Comparison of ENCODE assay signal across 2 cellular contexts in genomic region chr19:5314012-5314906, GRCh38.
TF ChIP-seq lines count a peak whose summit lies in the region.

No MANE protein-coding gene starts in this region.

TF ChIP-seq in HEK293, 187 proteins besides CTCF, POLR2A, EP300 and RAD21:
- peak; percentile 50; the same call in 1 of the 2 replicates for TF ChIP-seq ZNF121 (tag by site-specific recombination; IDR thresholded peaks at IDR 0.05)
- no peak for TF ChIP-seq KLF17 (tag by site-specific recombination; IDR thresholded peaks at IDR 0.05)

TF ChIP-seq in HepG2, 621 proteins besides CTCF, POLR2A, EP300 and RAD21 (continued from another document):
- TF ChIP-seq FOSL2 (CRISPR knock-in tag; IDR thresholded peaks at IDR 0.05) (peak; percentile 85), RXRA (CRISPR knock-in tag; IDR thresholded peaks at IDR 0.05) (peak; percentile 23; the same call in 1 of the 2 replicates), KDM1A (CRISPR knock-in tag; IDR thresholded peaks at IDR 0.05) (0 out of 2 replicates have a peak, but pooled peaks have one; percentile 21), NR2F1 (CRISPR knock-in tag; IDR thresholded peaks at IDR 0.05) (peak; percentile 75 to 90), ZNF329 (CRISPR knock-in tag; IDR thresholded peaks at IDR 0.05; ENCODE audit: low read depth) (peak; percentile 98), DDIT3 (CRISPR knock-in tag; IDR thresholded peaks at IDR 0.05) (no peak), NR2F6 (IDR thresholded peaks at IDR 0.05) (peak; percentile 72), NR2F6 (CRISPR knock-in tag; IDR thresholded peaks at IDR 0.05) (peak; percentile 76), MAFF (IDR thresholded peaks at IDR 0.05; ENCODE audit: low read depth, low read length) (0 out of 2 replicates have a peak, but pooled peaks have one; percentile 8), ETV6 (CRISPR knock-in tag; conservative IDR thresholded peaks at IDR 0.05) (no peak), SMARCC2 (IDR thresholded peaks at IDR 0.05) (no peak), ZNF160 (CRISPR knock-in tag; IDR thresholded peaks at IDR 0.05) (no peak), RCOR2 (CRISPR knock-in tag; IDR thresholded peaks at IDR 0.05) (peak; percentile 52; the same call in 1 of the 2 replicates), MEIS2 (CRISPR knock-in tag; IDR thresholded peaks at IDR 0.05) (no peak), GPN1 (CRISPR knock-in tag; IDR thresholded peaks at IDR 0.05; ENCODE audit: borderline replicate concordance) (no peak), ETV5 (CRISPR knock-in tag; IDR thresholded peaks at IDR 0.05; ENCODE audit: borderline replicate concordance) (peak; percentile 25; the same call in 1 of the 2 replicates), RARA (CRISPR knock-in tag; IDR thresholded peaks at IDR 0.05) (peak; percentile 78), SP2 (CRISPR knock-in tag; IDR thresholded peaks at IDR 0.05) (no peak), ZMYM3 (CRISPR knock-in tag; IDR thresholded peaks at IDR 0.05) (peak; percentile 60; the same call in 1 of the 2 replicates)
TF ChIP-seq in HepG2: peak in this region for 13.
